In genomic region chr6:34731393-34732060, GRCh38 we compare ENCODE assay signal across 28 cellular contexts.
"Had no signal": no experiment of that assay in that cellular context is flagged by ENCODE, and none has a peak within 500 bp of the region (broad histone marks: within the 10 kb centered on the region; RNA-seq: fewer than 3 reads in every experiment).

No MANE protein-coding gene starts in this region.

- ATAC-seq: activated CD4-positive, alpha-beta T cell treated with anti-CD3 and anti-CD28 coated beads for 36 hours; activated T-cell treated with anti-CD3 and anti-CD28 coated beads, Interleukin-2, amount 50 U/mL, for 4 hours; activated T-helper 17 cell treated with anti-CD3 and anti-CD28 coated beads, Interleukin-2, amount 50 U/mL, for 72 hours had no signal

- H3K27ac ChIP-seq: cardiac muscle cell, colonic mucosa, epithelial cell of prostate, esophagus squamous epithelium had no signal

- H3K27me3 Mint-ChIP-seq: activated CD4-positive, alpha-beta memory T cell treated with anti-CD3 and anti-CD28 coated beads, Interleukin-2, amount 10 ng/mL, durations not matched to agents 7 days and 5 days; activated CD4-positive, alpha-beta T cell treated with anti-CD3 and anti-CD28 coated beads for 36 hours; activated CD4-positive, alpha-beta T cell treated with anti-CD3 and anti-CD28 coated beads, Interleukin-2, amount 10 ng/mL, durations not matched to agents 7 days and 5 days; activated naive CD8-positive, alpha-beta T cell; activated T-helper 17 cell treated with anti-CD3 and anti-CD28 coated beads, Interleukin-2, amount 50 U/mL, for 72 hours had no signal

- FAIRE-seq: astrocyte, endometrium, endothelial cell of umbilical vein, frontal cortex had no signal

- H3K4me3 ChIP-seq: cardiac muscle cell, colonic mucosa, esophagus squamous epithelium had no signal

- H3K36me3 Mint-ChIP-seq: activated naive CD8-positive, alpha-beta T cell had no signal

- H3K27ac Mint-ChIP-seq: activated CD4-positive, alpha-beta memory T cell treated with anti-CD3 and anti-CD28 coated beads, Interleukin-2, amount 10 ng/mL, durations not matched to agents 7 days and 5 days; activated CD4-positive, alpha-beta T cell treated with anti-CD3 and anti-CD28 coated beads for 36 hours; activated CD4-positive, alpha-beta T cell treated with anti-CD3 and anti-CD28 coated beads, Interleukin-2, amount 10 ng/mL, durations not matched to agents 7 days and 5 days; activated naive CD8-positive, alpha-beta T cell; activated T-helper 17 cell treated with anti-CD3 and anti-CD28 coated beads, Interleukin-2, amount 50 U/mL, for 72 hours had no signal

- H3K9me3 ChIP-seq: colonic mucosa, esophagus squamous epithelium had no signal

- H3K4me1 Mint-ChIP-seq: activated CD4-positive, alpha-beta memory T cell treated with anti-CD3 and anti-CD28 coated beads, Interleukin-2, amount 10 ng/mL, durations not matched to agents 7 days and 5 days; activated CD4-positive, alpha-beta T cell treated with anti-CD3 and anti-CD28 coated beads for 36 hours; activated CD4-positive, alpha-beta T cell treated with anti-CD3 and anti-CD28 coated beads, Interleukin-2, amount 10 ng/mL, durations not matched to agents 7 days and 5 days; activated T-helper 17 cell treated with anti-CD3 and anti-CD28 coated beads, Interleukin-2, amount 50 U/mL, for 72 hours had no signal

- H3K4me1 ChIP-seq: colonic mucosa had no signal

- DNase-seq: activated CD4-positive, alpha-beta memory T cell treated with anti-CD3 and anti-CD28 coated beads, Interleukin-2, amount 10 ng/mL, durations not matched to agents 7 days and 5 days; activated CD4-positive, alpha-beta T cell treated with anti-CD3 and anti-CD28 coated beads for 36 hours; activated CD4-positive, alpha-beta T cell treated with anti-CD3 and anti-CD28 coated beads, Interleukin-2, amount 10 ng/mL, durations not matched to agents 7 days and 5 days; activated CD4-positive, alpha-beta T cell treated with anti-CD3 and anti-CD28 coated beads, Interleukin-2, amount 50 U/mL, for 4 hours; activated CD4-positive, CD25-positive, alpha-beta regulatory T cell; activated CD4-positive, CD25-positive, alpha-beta regulatory T cell treated with anti-CD3 and anti-CD28 coated beads, Interleukin-2, amount 50 U/mL, for 72 hours; activated effector memory CD4-positive, alpha-beta T cell treated with Interleukin-2 at 50 U/mL for 16 hours; activated gamma-delta T cell treated with Interleukin-2 at 50 U/mL for 16 hours; activated naive CD4-positive, alpha-beta T cell treated with anti-CD3 and anti-CD28 coated beads, Interleukin-2, amount 50 U/mL, for 16 hours; activated naive CD4-positive, alpha-beta T cell treated with Interleukin-2 at 50 U/mL for 16 hours; activated T-cell treated with anti-CD3 and anti-CD28 coated beads, Interleukin-2, amount 50 U/mL, for 4 hours; amniotic stem cell; anterior cingulate cortex; central memory CD4-positive, alpha-beta T cell; cerebellar nuclear complex; colonic mucosa; effector CD8-positive, alpha-beta T cell; esophagus squamous epithelium; head of caudate nucleus; T-helper 2 cell had no signal

- H3K4me3 Mint-ChIP-seq: activated CD4-positive, alpha-beta memory T cell treated with anti-CD3 and anti-CD28 coated beads, Interleukin-2, amount 10 ng/mL, durations not matched to agents 7 days and 5 days; activated CD4-positive, alpha-beta T cell treated with anti-CD3 and anti-CD28 coated beads for 36 hours; activated CD4-positive, alpha-beta T cell treated with anti-CD3 and anti-CD28 coated beads, Interleukin-2, amount 10 ng/mL, durations not matched to agents 7 days and 5 days; activated naive CD8-positive, alpha-beta T cell; activated T-cell treated with anti-CD3 and anti-CD28 coated beads, Interleukin-2, amount 50 U/mL, for 4 hours; activated T-helper 17 cell treated with anti-CD3 and anti-CD28 coated beads, Interleukin-2, amount 50 U/mL, for 72 hours had no signal

- H3K9me3 Mint-ChIP-seq: activated CD4-positive, alpha-beta memory T cell treated with anti-CD3 and anti-CD28 coated beads, Interleukin-2, amount 10 ng/mL, durations not matched to agents 7 days and 5 days; activated CD4-positive, alpha-beta T cell treated with anti-CD3 and anti-CD28 coated beads, Interleukin-2, amount 10 ng/mL, durations not matched to agents 7 days and 5 days; activated T-cell treated with anti-CD3 and anti-CD28 coated beads, Interleukin-2, amount 50 U/mL, for 4 hours; activated T-helper 17 cell treated with anti-CD3 and anti-CD28 coated beads, Interleukin-2, amount 50 U/mL, for 72 hours had no signal

- H3K36me3 ChIP-seq: cardiac muscle cell, colonic mucosa, esophagus squamous epithelium had no signal

- H3K27me3 ChIP-seq: cardiac muscle cell, colonic mucosa, esophagus squamous epithelium had no signal
